8 cellular contexts compared by ENCODE assay signal in genomic region chr14:99946652-99947489, GRCh38.
DNase-seq lines count a peak whose midpoint lies in the region; ATAC-seq, FAIRE-seq and TF ChIP-seq lines count a peak whose summit lies in the region.

No MANE protein-coding gene starts in this region.

- H3K4me3 ChIP-seq in AG10803 (ENCODE audit: low read length) (no peak overlapping the region), brain microvascular endothelial cell (ENCODE audit: low read depth, low read length) (no peak overlapping the region), HepG2 (replicated peaks in 1 of 3; ENCODE audit: insufficient read depth in 1 of 3, low read depth in 2 of 3, low read length in 3 of 3) (no peak overlapping the region)

- no peaks in the 10 kb centered on the region for H4K20me1 ChIP-seq in HepG2 (ENCODE audit: insufficient read depth, low read length)

- TF ChIP-seq POLR2A in HepG2 (IDR thresholded peaks at IDR 0.05; ENCODE audit: insufficient read depth in 1 of 2, low read depth in 2 of 2, low read length in 2 of 2): no peak

- H2AFZ ChIP-seq in HepG2 (ENCODE audit: low read length): no peak overlapping the region

- H3K27me3 ChIP-seq in brain microvascular endothelial cell (replicated peaks) (no peaks in the 10 kb centered on the region), HepG2 (ENCODE audit: control insufficient read depth in 1 of 2, insufficient read depth in 2 of 2, low read length in 2 of 2) (peaks cover 1 to 6% of the 10 kb centered on the region in 2 experiments; a peak in 1 of 5 replicates)

- WGBS in HepG2 (ENCODE audit: low lambda C conversion rate): 40% methylated on average over 16 of the region's 33 CpGs

- H3K4me1 ChIP-seq in HepG2 (ENCODE audit: insufficient read depth, low read length): peaks cover 71% of the 10 kb centered on the region

- TF ChIP-seq EP300 in HepG2 (IDR thresholded peaks at IDR 0.05; ENCODE audit: low read depth in 2 of 2, low read length in 2 of 2) (no peak), HepG2 (CRISPR knock-in tag; IDR thresholded peaks at IDR 0.05; ENCODE audit: borderline replicate concordance) (no peak)

- no TSS peak for BruUV-seq in HepG2 (replicated peaks; lab: Mats Ljungman, UMichigan)

- H3K27ac ChIP-seq in brain microvascular endothelial cell: no peak overlapping the region
- no peak overlapping the region for H3K27ac ChIP-seq in HepG2 (ENCODE audit: extremely low read length, insufficient read depth, low read length)

- H3K4me2 ChIP-seq in HepG2 (ENCODE audit: low read depth, low read length): no peak overlapping the region

- no peak for FAIRE-seq in HepG2 (lab: Jason Lieb, UNC)

- peak; percentile 82 for ATAC-seq in HepG2

- intact Hi-C loops in HepG2 (cut with micrococcal nuclease; ENCODE audit: unreplicated experiment): no loop called here

- H3K9me3 ChIP-seq in HepG2 (ENCODE audit: low read length): no peaks in the 10 kb centered on the region

- H3K36me3 ChIP-seq in brain microvascular endothelial cell (replicated peaks) (no peaks in the 10 kb centered on the region), HepG2 (replicated peaks in 1 of 2; ENCODE audit: control insufficient read depth in 1 of 2, insufficient read depth in 2 of 2, low read length in 2 of 2) (no peaks in the 10 kb centered on the region)

- TF ChIP-seq RAD21 in HepG2 (CRISPR knock-in tag; IDR thresholded peaks at IDR 0.05): peak; percentile 34; the same call in 1 of the 2 replicates

- in situ Hi-C loops in brain microvascular endothelial cell (cut with HindIII; ENCODE audit: low pct_ligation_motif_present, low sequenced_read_pairs): no loop called here
- in situ Hi-C loops in HepG2 (cut with HindIII; ENCODE audit: extremely low pct_ligation_motif_present, low pct_unique_long_range_greater_than_20kb): no loop called here

- no peaks in the 10 kb centered on the region for H3K79me2 ChIP-seq in HepG2 (ENCODE audit: insufficient read depth, low read length)

- CTCF ChIA-PET in HepG2 (lab: Yijun Ruan, JAX; ENCODE audit: low intra/inter-chr PET ratio, low total read pairs): no interaction called here

- peak; percentile 78 for TF ChIP-seq CTCF in AG10803 (conservative IDR thresholded peaks at IDR 0.05; ENCODE audit: low read length)
- peak; percentile 97 for TF ChIP-seq CTCF in brain microvascular endothelial cell (IDR thresholded peaks at IDR 0.05; ENCODE audit: low read depth, low read length, missing control alignments)
- peak; percentile 81 for TF ChIP-seq CTCF in HepG2 (CRISPR knock-in tag; IDR thresholded peaks at IDR 0.05)

- POLR2A ChIA-PET in HepG2 (lab: Yijun Ruan, JAX): no interaction called here

- DNase-seq in AG10803 (ENCODE audit: low read depth) (no peak), GM19240 (ENCODE audit: insufficient read length, low spot score) (peak; percentile 47), HuH-7 (ENCODE audit: low spot score) (peak; percentile 81), T-helper 9 cell (peak; percentile 57), brain microvascular endothelial cell (no peak), HepG2 (ENCODE audit: low spot score) (no peak), Ammon's horn (ENCODE audit: low spot score) (no peak)
- peak; percentile 16 to 44 for DNase-seq in stimulated activated CD8-positive, alpha-beta memory T cell treated with anti-CD3 and anti-CD28 coated beads, Interleukin-2, amount 100 ng/mL, for 48 hours (ENCODE audit: low read depth in 2 of 2)

- no peak overlapping the region for H3K9ac ChIP-seq in HepG2 (ENCODE audit: insufficient read depth, low read depth, low read length)

TF ChIP-seq in HepG2, 621 proteins besides CTCF, POLR2A, EP300 and RAD21 (continues in another document):
- TF ChIP-seq HES4 (CRISPR knock-in tag; IDR thresholded peaks at IDR 0.05; ENCODE audit: borderline replicate concordance) (no peak), HMG20A (CRISPR knock-in tag; IDR thresholded peaks at IDR 0.05; ENCODE audit: borderline replicate concordance) (no peak), ZNF17 (CRISPR knock-in tag; IDR thresholded peaks at IDR 0.05) (no peak), MIER3 (CRISPR knock-in tag; IDR thresholded peaks at IDR 0.05; ENCODE audit: borderline replicate concordance) (no peak), FOXO1 (CRISPR knock-in tag; IDR thresholded peaks at IDR 0.05) (no peak), ZNF367 (CRISPR knock-in tag; IDR thresholded peaks at IDR 0.05; ENCODE audit: borderline replicate concordance) (no peak), ZNF704 (CRISPR knock-in tag; IDR thresholded peaks at IDR 0.05; ENCODE audit: borderline replicate concordance) (0 out of 2 replicates have a peak, but pooled peaks have one; percentile 30), NFKBIZ (CRISPR knock-in tag; IDR thresholded peaks at IDR 0.05) (no peak), ZNF362 (CRISPR knock-in tag; IDR thresholded peaks at IDR 0.05; ENCODE audit: borderline replicate concordance) (no peak), SP5 (CRISPR knock-in tag; IDR thresholded peaks at IDR 0.05; ENCODE audit: borderline replicate concordance, low read depth) (no peak), WIZ (CRISPR knock-in tag; IDR thresholded peaks at IDR 0.05) (no peak), ZNF350 (CRISPR knock-in tag; IDR thresholded peaks at IDR 0.05; ENCODE audit: borderline replicate concordance, low read depth) (peak; percentile 26; the same call in 1 of the 2 replicates), STAG1 (CRISPR knock-in tag; IDR thresholded peaks at IDR 0.05) (peak; percentile 36), RFXANK (CRISPR knock-in tag; IDR thresholded peaks at IDR 0.05) (no peak), ZBTB7B (CRISPR knock-in tag; IDR thresholded peaks at IDR 0.05) (peak; percentile 41; the same call in 1 of the 2 replicates)
- TF ChIP-seq, protein P1, sequence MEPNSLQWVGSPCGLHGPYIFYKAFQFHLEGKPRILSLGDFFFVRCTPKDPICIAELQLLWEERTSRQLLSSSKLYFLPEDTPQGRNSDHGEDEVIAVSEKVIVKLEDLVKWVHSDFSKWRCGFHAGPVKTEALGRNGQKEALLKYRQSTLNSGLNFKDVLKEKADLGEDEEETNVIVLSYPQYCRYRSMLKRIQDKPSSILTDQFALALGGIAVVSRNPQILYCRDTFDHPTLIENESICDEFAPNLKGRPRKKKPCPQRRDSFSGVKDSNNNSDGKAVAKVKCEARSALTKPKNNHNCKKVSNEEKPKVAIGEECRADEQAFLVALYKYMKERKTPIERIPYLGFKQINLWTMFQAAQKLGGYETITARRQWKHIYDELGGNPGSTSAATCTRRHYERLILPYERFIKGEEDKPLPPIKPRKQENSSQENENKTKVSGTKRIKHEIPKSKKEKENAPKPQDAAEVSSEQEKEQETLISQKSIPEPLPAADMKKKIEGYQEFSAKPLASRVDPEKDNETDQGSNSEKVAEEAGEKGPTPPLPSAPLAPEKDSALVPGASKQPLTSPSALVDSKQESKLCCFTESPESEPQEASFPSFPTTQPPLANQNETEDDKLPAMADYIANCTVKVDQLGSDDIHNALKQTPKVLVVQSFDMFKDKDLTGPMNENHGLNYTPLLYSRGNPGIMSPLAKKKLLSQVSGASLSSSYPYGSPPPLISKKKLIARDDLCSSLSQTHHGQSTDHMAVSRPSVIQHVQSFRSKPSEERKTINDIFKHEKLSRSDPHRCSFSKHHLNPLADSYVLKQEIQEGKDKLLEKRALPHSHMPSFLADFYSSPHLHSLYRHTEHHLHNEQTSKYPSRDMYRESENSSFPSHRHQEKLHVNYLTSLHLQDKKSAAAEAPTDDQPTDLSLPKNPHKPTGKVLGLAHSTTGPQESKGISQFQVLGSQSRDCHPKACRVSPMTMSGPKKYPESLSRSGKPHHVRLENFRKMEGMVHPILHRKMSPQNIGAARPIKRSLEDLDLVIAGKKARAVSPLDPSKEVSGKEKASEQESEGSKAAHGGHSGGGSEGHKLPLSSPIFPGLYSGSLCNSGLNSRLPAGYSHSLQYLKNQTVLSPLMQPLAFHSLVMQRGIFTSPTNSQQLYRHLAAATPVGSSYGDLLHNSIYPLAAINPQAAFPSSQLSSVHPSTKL (CRISPR knock-in tag; IDR thresholded peaks at IDR 0.05): no peak

Comparison
In these comparisons a context has a peak if more than half of its experiments do, and no peak if none do; other contexts are left out.
1. DNase-seq: peak in GM19240 (single experiment), HuH-7 (single experiment), T-helper 9 cell (single experiment) and stimulated activated CD8-positive, alpha-beta memory T cell treated with anti-CD3 and anti-CD28 coated beads, Interleukin-2, amount 100 ng/mL, for 48 hours (2 of 2); none in AG10803 (single experiment), brain microvascular endothelial cell (single experiment), HepG2 (single experiment) and Ammon's horn (single experiment).
2. Peak in every context shown above with its lines, with median percentiles within 50 percentile points of each other: CTCF ChIP-seq.